ENCODE assay signal across 1 cellular context in genomic region chr16:72937916-72938315, GRCh38.
TF ChIP-seq lines count a peak whose summit lies in the region.

No MANE protein-coding gene starts in this region.

TF ChIP-seq in IMR-90, 13 proteins besides CTCF, POLR2A, EP300 and RAD21 (continued from another document):
- no peak for TF ChIP-seq ELK1 (IDR thresholded peaks at IDR 0.05; ENCODE audit: borderline replicate concordance, low read depth, low read length)
- TF ChIP-seq CHD1 (IDR thresholded peaks at IDR 0.05; ENCODE audit: low read depth, low read length) = no peak
